ENCODE assay signal across 18 cellular contexts in the genomic region with DNA sequence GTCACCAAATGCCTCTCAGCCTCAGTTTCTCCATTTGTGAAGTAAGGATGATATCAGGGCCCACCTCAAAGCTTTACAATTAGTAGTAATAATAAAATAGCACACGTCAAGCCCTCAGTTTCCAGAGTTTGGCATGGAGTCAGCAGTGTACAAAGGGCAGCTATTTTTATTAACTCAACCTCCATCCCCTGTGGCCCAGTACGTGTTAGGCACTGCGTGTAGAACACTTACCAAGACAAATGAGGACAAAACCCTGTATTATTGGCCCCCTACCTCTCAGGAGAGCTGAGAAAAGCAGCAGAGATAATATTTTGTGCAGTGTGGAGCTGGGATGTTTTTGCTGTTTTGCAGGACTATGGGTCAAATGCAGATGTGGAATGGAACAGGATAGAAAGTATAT.
"Had no signal": no experiment of that assay in that cellular context is flagged by ENCODE, and none has a peak within 500 bp of the region (broad histone marks: within the 10 kb centered on the region; RNA-seq: fewer than 3 reads in every experiment).

No MANE protein-coding gene starts in this region.

- H3K27ac ChIP-seq: colonic mucosa, esophagus muscularis mucosa, foreskin keratinocyte, gastroesophageal sphincter, heart right ventricle, left lung, lower lobe of right lung had no signal

- ATAC-seq: foreskin keratinocyte, gastroesophageal sphincter, left lung, lower lobe of right lung, mucosa of descending colon had no signal

- H3K27me3 ChIP-seq: colonic mucosa, esophagus muscularis mucosa, foreskin keratinocyte, gastroesophageal sphincter, heart right ventricle, left lung had no signal

- H3K36me3 ChIP-seq: colonic mucosa, esophagus muscularis mucosa, gastroesophageal sphincter, heart right ventricle, left lung, lower lobe of right lung had no signal

- FAIRE-seq: frontal cortex, islet of Langerhans, kidney had no signal

- H3K4me3 ChIP-seq: colonic mucosa, esophagus muscularis mucosa, gastroesophageal sphincter, heart right ventricle, left lung, lower lobe of right lung, mucosa of descending colon had no signal

- DNase-seq: cerebellar nuclear complex; colonic mucosa; cortex of kidney; effector CD4-positive, alpha-beta T cell; effector memory CD4-positive, alpha-beta T cell; heart right ventricle; hippocampal formation; kidney; kidney glomerular epithelial cell; left lung; lower lobe of right lung; mesenchymal stem cell; mucosa of descending colon had no signal

- H3K9me3 ChIP-seq: colonic mucosa, esophagus muscularis mucosa, gastroesophageal sphincter, heart right ventricle, left lung, lower lobe of right lung, mucosa of descending colon had no signal

- H3K4me1 ChIP-seq: colonic mucosa, esophagus muscularis mucosa, gastroesophageal sphincter, left lung, lower lobe of right lung had no signal
